In genomic region chr2:218266316-218266979, GRCh38 we compare ENCODE assay signal across 20 cellular contexts. TPM values are rescaled to one million over a fixed set of nuclear protein-coding genes. Genes with fewer than 3 reads are reported as not detected.
DNase-seq lines count a peak whose midpoint lies in the region; ATAC-seq, FAIRE-seq and TF ChIP-seq lines count a peak whose summit lies in the region.
"Had no signal": no experiment of that assay in that cellular context is flagged by ENCODE, and none has a peak within 500 bp of the region (broad histone marks: within the 10 kb centered on the region; RNA-seq: fewer than 3 reads in every experiment).

No MANE protein-coding gene starts in this region.

- H3K27ac Mint-ChIP-seq in activated naive CD4-positive, alpha-beta T cell treated with anti-CD3 and anti-CD28 coated beads, Interleukin-2, amount 50 U/mL, for 72 hours: peak overlapping the region; percentile 77
- no peak overlapping the region for H3K27ac Mint-ChIP-seq in activated naive CD4-positive, alpha-beta T cell treated with anti-CD3 and anti-CD28 coated beads for 36 hours

- peaks cover 28% of the 10 kb centered on the region for H3K4me1 Mint-ChIP-seq in activated naive CD4-positive, alpha-beta T cell treated with anti-CD3 and anti-CD28 coated beads for 36 hours (ENCODE audit: low read depth)

- H3K4me3 ChIP-seq in kidney (ENCODE audit: low read length in 2 of 2) (no peak overlapping the region), stomach (no peak overlapping the region)

- ATAC-seq in activated naive CD4-positive, alpha-beta T cell treated with anti-CD3 and anti-CD28 coated beads, Interleukin-2, amount 50 U/mL, for 72 hours: no peak
- ATAC-seq in GM18907 (IDR thresholded peaks at IDR 0.05; ENCODE audit: unreplicated experiment) (no peak), GM18873 (IDR thresholded peaks at IDR 0.05; ENCODE audit: low FRiP score, unreplicated experiment) (no peak)
- ATAC-seq: Panc1 had no signal

- TF ChIP-seq POLR2A in stomach (IDR thresholded peaks at IDR 0.05): no peak

- H3K27ac ChIP-seq in RWPE1: peak overlapping the region; percentile 5; the same call in 1 of the 2 replicates
- no peak overlapping the region for H3K27ac ChIP-seq in kidney (ENCODE audit: low read depth in 2 of 2, low read length in 2 of 2)
- peak overlapping the region in 4 of 5 donors; percentile 84 to 89 (median 86) for H3K27ac ChIP-seq in stomach

- H3K27me3 ChIP-seq in stomach: no peaks in the 10 kb centered on the region

- no peak overlapping the region for H3K9ac ChIP-seq in kidney (ENCODE audit: low read length in 2 of 2)

- DNase-seq in activated naive CD4-positive, alpha-beta T cell treated with anti-CD3 and anti-CD28 coated beads, Interleukin-2, amount 50 U/mL, for 72 hours (ENCODE audit: low spot score in 2 of 2): no peak
- DNase-seq in activated naive CD4-positive, alpha-beta T cell treated with anti-CD3 and anti-CD28 coated beads for 36 hours: no peak
- DNase-seq in RWPE1 (ENCODE audit: low spot score) (no peak), kidney (peak; percentile 73), stomach (no peak), NCI-H510A treated with DMSO at 0.1 percent for 48 hours (lab: John Stamatoyannopoulos, UW) (no peak)
- DNase-seq: AML-193, DMS79 treated with DMSO at 0.1 percent for 48 hours, GDM1, Karpas-422, NCI-H1417, NCI-H2029, NCI-H2171 treated with DMSO at 0.1 percent for 48 hours, NCI-H82, SHP77 treated with DMSO at 0.1 percent for 48 hours had no signal

- 73 to 92% (median 81%) methylated on average over 11 to 15 of the region's 15 CpGs for WGBS in stomach, 5 donors

- CTCF ChIA-PET in activated naive CD4-positive, alpha-beta T cell treated with anti-CD3 and anti-CD28 coated beads for 36 hours (lab: Charles Lee): interaction anchor here (0.8 to 1.0 kb wide), 2 partner anchors 10 to 12 kb away, joined by 3 read pairs; no protein-coding TSS in a partner anchor
- CTCF ChIA-PET in RWPE1 (lab: Yijun Ruan, JAX): no interaction called here

- peaks cover 8 to 20% of the 10 kb centered on the region in 2 donors for H3K4me1 ChIP-seq in kidney (ENCODE audit: control insufficient read depth in 1 of 2, insufficient read depth in 1 of 2, low read depth in 1 of 2, low read length in 2 of 2)
- peaks cover 58 to 92% (median 87%) of the 10 kb centered on the region in 4 donors for H3K4me1 ChIP-seq in stomach

- TF ChIP-seq CTCF in RWPE1 (conservative IDR thresholded peaks at IDR 0.05; ENCODE audit: low read depth) (no peak), kidney (IDR thresholded peaks at IDR 0.05; ENCODE audit: borderline replicate concordance, extremely low read depth, insufficient read depth) (no peak), stomach (IDR thresholded peaks at IDR 0.05) (no peak)

- H3K36me3 ChIP-seq in kidney (ENCODE audit: control insufficient read depth in 1 of 2, insufficient read depth in 2 of 2, low read length in 2 of 2) (peaks cover 12 to 39% of the 10 kb centered on the region in 2 donors), stomach (peaks cover 24 to 58% (median 56%) of the 10 kb centered on the region in 4 donors)

- TF ChIP-seq EP300 in stomach (IDR thresholded peaks at IDR 0.05): no peak

- H3K36me3 Mint-ChIP-seq in activated naive CD4-positive, alpha-beta T cell treated with anti-CD3 and anti-CD28 coated beads, Interleukin-2, amount 50 U/mL, for 72 hours: peaks cover 12 to 14% of the 10 kb centered on the region in 2 donors
- H3K36me3 Mint-ChIP-seq in activated naive CD4-positive, alpha-beta T cell treated with anti-CD3 and anti-CD28 coated beads for 36 hours (ENCODE audit: low read depth): peaks cover 19% of the 10 kb centered on the region

- intact Hi-C loops in activated naive CD4-positive, alpha-beta T cell treated with anti-CD3 and anti-CD28 coated beads for 36 hours (cut with micrococcal nuclease): no loop called here
- intact Hi-C loops in kidney (cut with DNase I): no loop called here
- intact Hi-C loops in stomach (cut with DNase I; ENCODE audit: low total_unique reads): loop anchor here (10.0 kb wide), 1 partner anchor 82 kb away; no protein-coding TSS in a partner anchor

- POLR2A ChIA-PET in RWPE1 (lab: Yijun Ruan, JAX; ENCODE audit: low non-redundant PET): interaction anchor here (1.4 kb wide), 1 partner anchor 20 kb away, joined by 4 read pairs; no protein-coding TSS in a partner anchor

- H3K27me3 Mint-ChIP-seq in activated naive CD4-positive, alpha-beta T cell treated with anti-CD3 and anti-CD28 coated beads for 36 hours (ENCODE audit: low read depth): no peaks in the 10 kb centered on the region

- no peak overlapping the region for H3K4me3 Mint-ChIP-seq in activated naive CD4-positive, alpha-beta T cell treated with anti-CD3 and anti-CD28 coated beads for 36 hours

- H3K9me3 Mint-ChIP-seq in activated naive CD4-positive, alpha-beta T cell treated with anti-CD3 and anti-CD28 coated beads, Interleukin-2, amount 50 U/mL, for 72 hours: no peaks in the 10 kb centered on the region
- no peaks in the 10 kb centered on the region for H3K9me3 Mint-ChIP-seq in activated naive CD4-positive, alpha-beta T cell treated with anti-CD3 and anti-CD28 coated beads for 36 hours

- no peak for FAIRE-seq in kidney (lab: Jason Lieb, UNC)
- FAIRE-seq: GM12892, H54 had no signal

- no peaks in the 10 kb centered on the region for H3K9me3 ChIP-seq in kidney (ENCODE audit: control insufficient read depth in 1 of 2, low read length in 2 of 2)
- no peaks in the 10 kb centered on the region for H3K9me3 ChIP-seq in stomach

RNA-seq across cellular contexts. Expression of gene AAMP, which starts 3.5 kb away (rescaled TPM):
- total RNA-seq in activated naive CD4-positive, alpha-beta T cell treated with anti-CD3 and anti-CD28 coated beads, Interleukin-2, amount 50 U/mL, for 72 hours: 10 to 100 TPM; 67.7 to 68.4 TPM
- 10 to 100 TPM; 58.7 to 59.4 TPM for total RNA-seq in activated naive CD4-positive, alpha-beta T cell treated with anti-CD3 and anti-CD28 coated beads for 36 hours
- total RNA-seq in kidney (70.1 TPM), stomach (100 to 1,000 TPM in 4 of 5 donors, 10 to 100 TPM in 1; 82.6 to 218 (median 173) TPM)
- polyA plus RNA-seq in kidney (ENCODE audit: insufficient read depth, low read depth, low replicate concordance) (108 TPM), stomach (100 to 1,000 TPM in 1 of 3 donors, 10 to 100 TPM in 2; 85.9 to 183 (median 88.9) TPM)

RNA-seq across cellular contexts. Expression of gene PNKD, which starts 3.9 kb away (rescaled TPM):
- total RNA-seq in activated naive CD4-positive, alpha-beta T cell treated with anti-CD3 and anti-CD28 coated beads, Interleukin-2, amount 50 U/mL, for 72 hours: 10 to 100 TPM; 25.1 to 30.4 TPM
- 10 to 100 TPM; 20.4 to 21.4 TPM for total RNA-seq in activated naive CD4-positive, alpha-beta T cell treated with anti-CD3 and anti-CD28 coated beads for 36 hours
- total RNA-seq in kidney (90.6 TPM), stomach (100 to 1,000 TPM in 2 of 5 donors, 10 to 100 TPM in 3; 35.1 to 121 (median 76.9) TPM)
- polyA plus RNA-seq in kidney (ENCODE audit: insufficient read depth, low read depth, low replicate concordance) (244 TPM), stomach (100 to 1,000 TPM; 114 to 116 (median 114) TPM)

RNA-seq across cellular contexts. Expression of gene GPBAR1, which starts 5.6 kb away (rescaled TPM):
- total RNA-seq in activated naive CD4-positive, alpha-beta T cell treated with anti-CD3 and anti-CD28 coated beads, Interleukin-2, amount 50 U/mL, for 72 hours: under 1 TPM; 0.46 to 0.88 TPM
- total RNA-seq in activated naive CD4-positive, alpha-beta T cell treated with anti-CD3 and anti-CD28 coated beads for 36 hours: under 1 TPM in 1 of 2 experiments, not detected in 1; 0.10 TPM
- total RNA-seq in kidney (3.2 TPM), stomach (1 to 10 TPM in 3 of 5 donors, under 1 TPM in 2; 0.45 to 4.8 (median 1.1) TPM)
- polyA plus RNA-seq in kidney (ENCODE audit: insufficient read depth, low read depth, low replicate concordance) (6.0 TPM), stomach (1 to 10 TPM; 1.8 to 2.7 (median 2.6) TPM)

RNA-seq across cellular contexts. Expression of gene TMBIM1, which starts 25.9 kb away (rescaled TPM):
- 10 to 100 TPM; 46.1 to 47.5 TPM for total RNA-seq in activated naive CD4-positive, alpha-beta T cell treated with anti-CD3 and anti-CD28 coated beads, Interleukin-2, amount 50 U/mL, for 72 hours
- 10 to 100 TPM; 43.1 to 43.4 TPM for total RNA-seq in activated naive CD4-positive, alpha-beta T cell treated with anti-CD3 and anti-CD28 coated beads for 36 hours
- total RNA-seq in kidney (217 TPM), stomach (100 to 1,000 TPM; 103 to 318 (median 223) TPM)
- polyA plus RNA-seq in kidney (ENCODE audit: insufficient read depth, low read depth, low replicate concordance) (130 TPM), stomach (100 to 1,000 TPM in 1 of 3 donors, 10 to 100 TPM in 2; 94.6 to 119 (median 97.9) TPM)

RNA-seq across cellular contexts. Expression of gene ARPC2, which starts 49.5 kb away (rescaled TPM):
- total RNA-seq in activated naive CD4-positive, alpha-beta T cell treated with anti-CD3 and anti-CD28 coated beads, Interleukin-2, amount 50 U/mL, for 72 hours: 100 to 1,000 TPM; 567 to 656 TPM
- total RNA-seq in activated naive CD4-positive, alpha-beta T cell treated with anti-CD3 and anti-CD28 coated beads for 36 hours: 100 to 1,000 TPM; 461 to 475 TPM
- total RNA-seq in kidney (252 TPM), stomach (100 to 1,000 TPM in 4 of 5 donors, 10 to 100 TPM in 1; 92.1 to 456 (median 234) TPM)
- polyA plus RNA-seq in kidney (ENCODE audit: insufficient read depth, low read depth, low replicate concordance) (195 TPM), stomach (100 to 1,000 TPM; 188 to 384 (median 278) TPM)

Comparison
In these comparisons a context has a peak if more than half of its experiments do, and no peak if none do; other contexts are left out.
1. H3K27ac ChIP-seq: peak in RWPE1 (single experiment) and stomach (4 of 5); none in kidney (0 of 2).